ENCODE assay signal across 8 cellular contexts in genomic region chr7:156969972-156970420, GRCh38. TPM values are rescaled to one million over a fixed set of nuclear protein-coding genes. Genes with fewer than 3 reads are reported as not detected.
DNase-seq lines count a peak whose midpoint lies in the region; ATAC-seq, FAIRE-seq and TF ChIP-seq lines count a peak whose summit lies in the region.

No MANE protein-coding gene starts in this region.

- no peak for ATAC-seq in GM19452 (IDR thresholded peaks at IDR 0.05; ENCODE audit: unreplicated experiment)
- ATAC-seq in HG02588 (IDR thresholded peaks at IDR 0.05; ENCODE audit: unreplicated experiment), result no peak

- intact Hi-C loops in thyroid gland (cut with DNase I), result no loop called here

- no peak overlapping the region for H2AFZ ChIP-seq in astrocyte (ENCODE audit: low read depth, low read length)

- peaks cover 4% of the 10 kb centered on the region for H4K20me1 ChIP-seq in astrocyte (ENCODE audit: insufficient read depth, low read length)

- H3K4me3 Mint-ChIP-seq in astrocyte (ENCODE audit: unreplicated experiment), result no peak overlapping the region

- no peak overlapping the region for H3K27ac Mint-ChIP-seq in astrocyte (ENCODE audit: unreplicated experiment)

- in situ Hi-C loops in KBM-7 (cut with MboI; ENCODE audit: low pct_unique_long_range_greater_than_20kb, low sequenced_read_pairs), result no loop called here

- 78 to 87% methylated on average over 3 of the region's 3 CpGs for WGBS in thyroid gland, 2 donors

- no peaks in the 10 kb centered on the region for H3K27me3 Mint-ChIP-seq in astrocyte (ENCODE audit: low read depth, unreplicated experiment)

- H3K9ac ChIP-seq in astrocyte (ENCODE audit: low read length), result no peak overlapping the region

- peaks cover 2% of the 10 kb centered on the region for H3K4me1 Mint-ChIP-seq in astrocyte (ENCODE audit: low read depth, unreplicated experiment)

- peaks cover 41% of the 10 kb centered on the region for H3K36me3 ChIP-seq in astrocyte (ENCODE audit: insufficient read depth, low read length)
- peaks cover 17 to 29% of the 10 kb centered on the region in 2 donors for H3K36me3 ChIP-seq in thyroid gland

- no peaks in the 10 kb centered on the region for H3K79me2 ChIP-seq in astrocyte (ENCODE audit: insufficient read depth, low read length)

- no peak overlapping the region for H3K4me2 ChIP-seq in astrocyte (ENCODE audit: low read length)

- FAIRE-seq in astrocyte (lab: Jason Lieb, UNC), result no peak

- TF ChIP-seq CTCF in astrocyte (IDR thresholded peaks at IDR 0.05; ENCODE audit: insufficient read depth, low read depth, low read length), result peak; percentile 24
- TF ChIP-seq CTCF in thyroid gland (IDR thresholded peaks at IDR 0.05), result peak in 3 of 6 experiments; percentile 29 to 40 (median 33)

- H3K4me1 ChIP-seq in astrocyte (ENCODE audit: insufficient read depth, low read length) (no peaks in the 10 kb centered on the region), thyroid gland (no peaks in the 10 kb centered on the region)

- no peak for TF ChIP-seq POLR2A in thyroid gland (IDR thresholded peaks at IDR 0.05)

- H3K27me3 ChIP-seq in astrocyte (ENCODE audit: insufficient read depth, low read length), result no peaks in the 10 kb centered on the region
- H3K27me3 ChIP-seq in thyroid gland, result no peaks in the 10 kb centered on the region

- peak; percentile 16 for DNase-seq in COR-L47 (lab: John Stamatoyannopoulos, UW)
- peak; percentile 57 for DNase-seq in KBM-7
- no peak for DNase-seq in astrocyte (ENCODE audit: low read depth)
- peak; percentile 84 for DNase-seq in myocyte (ENCODE audit: low read depth)
- DNase-seq in thyroid gland, result no peak
- DNase-seq in activated CD4-positive, alpha-beta T cell treated with anti-CD3 and anti-CD28 coated beads for 48 hours, result no peak

- H3K4me3 ChIP-seq in astrocyte (ENCODE audit: insufficient read depth, low read depth, low read length) (no peak overlapping the region), thyroid gland (replicated peaks in 1 of 3) (no peak overlapping the region)

- H3K9me3 ChIP-seq in astrocyte (ENCODE audit: insufficient read depth, low read depth, low read length) (no peaks in the 10 kb centered on the region), thyroid gland (no peaks in the 10 kb centered on the region)

- no peak overlapping the region for H3K27ac ChIP-seq in astrocyte (ENCODE audit: low read depth, low read length)
- no peak overlapping the region for H3K27ac ChIP-seq in thyroid gland

- H3K36me3 Mint-ChIP-seq in astrocyte (ENCODE audit: low read depth, unreplicated experiment), result peaks cover 12% of the 10 kb centered on the region

- no peaks in the 10 kb centered on the region for H3K9me3 Mint-ChIP-seq in astrocyte (ENCODE audit: unreplicated experiment)

RNA-seq across cellular contexts. Expression of gene NOM1, which starts 20.5 kb away (rescaled TPM):
- total RNA-seq in astrocyte, result 19.2 and 19.7 TPM in 2 replicates
- total RNA-seq in myocyte, result 16.0 and 25.4 TPM in 2 replicates
- polyA plus RNA-seq in myocyte (2012), result 15.0 TPM
- 10 to 100 TPM; 11.2 to 25.7 (median 16.8) TPM for total RNA-seq in thyroid gland

RNA-seq across cellular contexts. Expression of gene MNX1, which starts 40.5 kb away (rescaled TPM):
- total RNA-seq in astrocyte (not detected in 2 replicates), myocyte (0.11 and 0.36 TPM in 2 replicates), thyroid gland (not detected)
- 0.04 TPM for polyA plus RNA-seq in myocyte (2012)

Comparison
In these comparisons a context has a peak if more than half of its experiments do, and no peak if none do; other contexts are left out.
1. DNase-seq: peak in COR-L47 (single experiment), KBM-7 (single experiment) and myocyte (single experiment); none in astrocyte (single experiment), thyroid gland (0 of 2) and activated CD4-positive, alpha-beta T cell treated with anti-CD3 and anti-CD28 coated beads for 48 hours (single experiment).